In the genomic region with DNA sequence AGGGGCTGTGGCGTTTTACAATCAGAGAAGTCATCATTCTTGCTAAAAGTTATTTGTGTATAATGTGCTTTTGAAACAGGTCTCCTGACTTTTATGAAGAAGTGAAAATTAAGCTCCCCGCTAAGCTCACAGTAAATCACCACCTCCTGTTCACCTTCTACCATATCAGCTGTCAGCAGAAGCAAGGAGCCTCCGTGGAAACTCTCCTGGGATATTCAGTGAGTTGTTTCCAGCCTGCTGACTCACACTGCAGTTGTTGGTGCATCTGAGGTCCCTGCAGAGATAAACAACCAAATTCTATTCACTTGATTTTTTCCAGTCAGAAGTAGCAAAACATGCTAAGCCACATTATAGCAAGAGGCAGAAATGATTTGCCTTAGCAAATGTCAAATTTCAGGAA, we compare ENCODE assay signal across 13 cellular contexts.
DNase-seq lines count a peak whose midpoint lies in the region; ATAC-seq and TF ChIP-seq lines count a peak whose summit lies in the region.
"Had no signal": no experiment of that assay in that cellular context is flagged by ENCODE, and none has a peak within 500 bp of the region (broad histone marks: within the 10 kb centered on the region; RNA-seq: fewer than 3 reads in every experiment).

No MANE protein-coding gene starts in this region.

- intact Hi-C loops in gastrocnemius medialis (cut with DNase I; ENCODE audit: low total_unique reads) (no loop called here), dorsolateral prefrontal cortex (cut with DNase I) (no loop called here)

- DNase-seq in HEK293T (ENCODE audit: extremely low spot score): peak; percentile 6
- peak; percentile 69 for DNase-seq in NCI-H82 (lab: John Stamatoyannopoulos, UW)
- DNase-seq in foreskin keratinocyte: no peak
- peak; percentile 39 to 46 for DNase-seq in gastrocnemius medialis
- no peak for DNase-seq in dorsolateral prefrontal cortex
- DNase-seq: anterior cingulate cortex; BE2C; foreskin melanocyte; Karpas-422; right lobe of liver; stimulated activated CD4-positive, alpha-beta T cell treated with anti-CD3 and anti-CD28 coated beads, Interleukin-2, amount 100 ng/mL, for 48 hours had no signal

- POLR2A ChIA-PET in HEK293T (lab: Yijun Ruan, JAX): no interaction called here

- H3K27me3 ChIP-seq in foreskin keratinocyte (no peaks in the 10 kb centered on the region), gastrocnemius medialis (no peaks in the 10 kb centered on the region), dorsolateral prefrontal cortex (peaks cover 0 to 6% (median 0%) of the 10 kb centered on the region in 45 donors)
- H3K27me3 ChIP-seq: BE2C had no signal

- H3K4me1 ChIP-seq in foreskin keratinocyte (no peaks in the 10 kb centered on the region), gastrocnemius medialis (peaks cover 21 to 34% of the 10 kb centered on the region in 2 donors)
- H3K4me1 ChIP-seq: BE2C, right lobe of liver had no signal

- TF ChIP-seq POLR2A in gastrocnemius medialis (IDR thresholded peaks at IDR 0.05): no peak

- peak overlapping the region in 1 of 4 donors; percentile 6 for H3K4me3 ChIP-seq in gastrocnemius medialis
- no peak overlapping the region for H3K4me3 ChIP-seq in dorsolateral prefrontal cortex
- H3K4me3 ChIP-seq: right lobe of liver had no signal

- H3K27ac ChIP-seq in foreskin keratinocyte (no peak overlapping the region), gastrocnemius medialis (peak overlapping the region; percentile 21 to 60 (median 38)), dorsolateral prefrontal cortex (peak overlapping the region in 3 of 59 donors; percentile 36 to 70 (median 42))
- H3K27ac ChIP-seq: right lobe of liver had no signal

- in situ Hi-C loops in gastrocnemius medialis (cut with MboI; ENCODE audit: low sequenced_read_pairs in 4 of 4): no loop called here

- no peaks in the 10 kb centered on the region for H3K36me3 ChIP-seq in gastrocnemius medialis
- H3K36me3 ChIP-seq: BE2C had no signal

- TF ChIP-seq CTCF in foreskin keratinocyte (conservative IDR thresholded peaks at IDR 0.05) (no peak), gastrocnemius medialis (IDR thresholded peaks at IDR 0.05 in 4 of 5, conservative IDR thresholded peaks at IDR 0.05 in 1 of 5) (no peak), dorsolateral prefrontal cortex (IDR thresholded peaks at IDR 0.05 in 54 of 56, conservative IDR thresholded peaks at IDR 0.05 in 2 of 56; ENCODE audit: low read depth in 1 of 56, partially characterized antibody in 56 of 56) (no peak)

- peak; percentile 40 for ATAC-seq in foreskin keratinocyte
- peak; percentile 92 to 95 for ATAC-seq in gastrocnemius medialis
- no peak for ATAC-seq in HG02798 (IDR thresholded peaks at IDR 0.05; ENCODE audit: poor library complexity, unreplicated experiment)
- ATAC-seq in GM18867 (IDR thresholded peaks at IDR 0.05; ENCODE audit: unreplicated experiment): no peak
- ATAC-seq: right lobe of liver had no signal

- no peaks in the 10 kb centered on the region for H3K9me3 ChIP-seq in gastrocnemius medialis
- H3K9me3 ChIP-seq: BE2C, right lobe of liver had no signal

- CTCF ChIA-PET in HEK293T (lab: Yijun Ruan, JAX): interaction anchor here (0.6 kb wide), 1 partner anchor 505 kb away, joined by 4 read pairs; no protein-coding TSS in a partner anchor

TF ChIP-seq in HEK293T, 16 proteins besides CTCF, POLR2A, EP300 and RAD21:
- no peak for TF ChIP-seq BHLHE40 (IDR thresholded peaks at IDR 0.05; ENCODE audit: borderline replicate concordance)
- TF ChIP-seq, protein P1, sequence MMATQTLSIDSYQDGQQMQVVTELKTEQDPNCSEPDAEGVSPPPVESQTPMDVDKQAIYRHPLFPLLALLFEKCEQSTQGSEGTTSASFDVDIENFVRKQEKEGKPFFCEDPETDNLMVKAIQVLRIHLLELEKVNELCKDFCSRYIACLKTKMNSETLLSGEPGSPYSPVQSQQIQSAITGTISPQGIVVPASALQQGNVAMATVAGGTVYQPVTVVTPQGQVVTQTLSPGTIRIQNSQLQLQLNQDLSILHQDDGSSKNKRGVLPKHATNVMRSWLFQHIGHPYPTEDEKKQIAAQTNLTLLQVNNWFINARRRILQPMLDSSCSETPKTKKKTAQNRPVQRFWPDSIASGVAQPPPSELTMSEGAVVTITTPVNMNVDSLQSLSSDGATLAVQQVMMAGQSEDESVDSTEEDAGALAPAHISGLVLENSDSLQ (IDR thresholded peaks at IDR 0.05): peak; percentile 75

Comparison
In these comparisons a context has a peak if more than half of its experiments do, and no peak if none do; other contexts are left out.
1. DNase-seq: peak in HEK293T (single experiment), NCI-H82 (single experiment) and gastrocnemius medialis (2 of 2); none in foreskin keratinocyte (0 of 2) and dorsolateral prefrontal cortex (0 of 10).
2. ATAC-seq: peak in foreskin keratinocyte (single experiment) and gastrocnemius medialis (2 of 2); none in HG02798 (single experiment) and GM18867 (single experiment).